Comparison of ENCODE assay signal across 10 cellular contexts in genomic region chr14:91870001-91870400, GRCh38. TPM values are rescaled to one million over a fixed set of nuclear protein-coding genes. Genes with fewer than 3 reads are reported as not detected.
A peak's percentile ranks its signal among the peaks of the same experiment; 100 is the strongest.
DNase-seq lines count a peak whose midpoint lies in the region; ATAC-seq and TF ChIP-seq lines count a peak whose summit lies in the region.
"Had no signal": no experiment of that assay in that cellular context is flagged by ENCODE, and none has a peak within 500 bp of the region (broad histone marks: within the 10 kb centered on the region; RNA-seq: fewer than 3 reads in every experiment).

No MANE protein-coding gene starts in this region.

- DNase-seq in IMR-90 (no peak), NCI-H2107 treated with DMSO at 0.1 percent for 48 hours (lab: John Stamatoyannopoulos, UW; ENCODE audit: unreplicated experiment) (no peak), testis (no peak), NCI-H526 treated with DMSO at 0.1 percent for 48 hours (lab: John Stamatoyannopoulos, UW) (no peak)
- peak; percentile 63 for DNase-seq in activated CD8-positive, alpha-beta memory T cell treated with anti-CD3 and anti-CD28 coated beads, Interleukin-2, amount 50 U/mL, for 1 hour (ENCODE audit: extremely low read depth)
- DNase-seq in stimulated activated CD8-positive, alpha-beta memory T cell treated with anti-CD3 and anti-CD28 coated beads, Interleukin-4, amount 100 ng/mL, for 48 hours = peak; percentile 53
- DNase-seq: NCI-H187 treated with DMSO at 0.1 percent for 48 hours had no signal

- no peak overlapping the region for H4K91ac ChIP-seq in IMR-90 (ENCODE audit: insufficient read depth, low read depth, low read length)

- peak overlapping the region; percentile 24 for H2AFZ ChIP-seq in IMR-90 (replicated peaks; ENCODE audit: low read length, poor library complexity)

- H2BK120ac ChIP-seq in IMR-90 (ENCODE audit: low read depth, low read length) = no peak overlapping the region

- no peaks in the 10 kb centered on the region for H3K9me3 ChIP-seq in IMR-90 (ENCODE audit: control insufficient read depth, insufficient read depth, low read length)
- no peaks in the 10 kb centered on the region for H3K9me3 ChIP-seq in testis

- CTCF ChIA-PET in IMR-90 (lab: Yijun Ruan, JAX) = no interaction called here

- TF ChIP-seq POLR2A in IMR-90 (IDR thresholded peaks at IDR 0.05; ENCODE audit: low read depth, low read length) (no peak), testis (IDR thresholded peaks at IDR 0.05) (no peak)

- H3K27ac ChIP-seq in IMR-90 (ENCODE audit: insufficient read depth, low read length) (peak overlapping the region; percentile 14; the same call in 1 of the 2 replicates), testis (no peak overlapping the region)
- H3K27ac ChIP-seq: right atrium auricular region had no signal

- H2BK15ac ChIP-seq in IMR-90 (ENCODE audit: low read depth, low read length) = no peak overlapping the region

- no peaks in the 10 kb centered on the region for H4K20me1 ChIP-seq in IMR-90 (ENCODE audit: insufficient read depth, low read length)

- POLR2A ChIA-PET in IMR-90 (lab: Charles Lee; ENCODE audit: unreplicated experiment) = interaction anchor here (0.5 kb wide), 1 partner anchor 785 kb away, joined by 3 read pairs; no protein-coding TSS in a partner anchor

- no peak overlapping the region for H3K23ac ChIP-seq in IMR-90 (ENCODE audit: low read depth, low read length)

- no peak overlapping the region for H2AK5ac ChIP-seq in IMR-90 (ENCODE audit: low read depth, low read length)

- H3K4me1 ChIP-seq in IMR-90 (ENCODE audit: control insufficient read depth, insufficient read depth, low read length) (peaks cover 19% of the 10 kb centered on the region), testis (peaks cover 10% of the 10 kb centered on the region)

- H4K5ac ChIP-seq in IMR-90 (ENCODE audit: low read depth, low read length) = no peak overlapping the region

- H3K4me3 ChIP-seq in IMR-90 (ENCODE audit: insufficient read depth, low read depth, low read length) = no peak overlapping the region
- H3K4me3 ChIP-seq in testis = no peak overlapping the region
- H3K4me3 ChIP-seq: right atrium auricular region had no signal

- TF ChIP-seq CTCF in IMR-90 (conservative IDR thresholded peaks at IDR 0.05; ENCODE audit: low read depth, low read length) (no peak), testis (IDR thresholded peaks at IDR 0.05) (no peak)

- in situ Hi-C loops in IMR-90 (cut with MboI; ENCODE audit: low sequenced_read_pairs) = no loop called here

- 74% methylated on average over 6 of the region's 16 CpGs; no CpG with 5 or more reads in 1 of the 2 experiments for WGBS in IMR-90 (ENCODE audit: extremely low coverage in 2 of 2, insufficient read length in 1 of 2), 2 experiments
- 77 to 87% methylated on average over 16 of the region's 16 CpGs for WGBS in testis, 2 donors

- H3K36me3 ChIP-seq in IMR-90 (ENCODE audit: control insufficient read depth, insufficient read depth, low read length) (peaks cover 29% of the 10 kb centered on the region), testis (ENCODE audit: low read depth, missing control alignments) (no peaks in the 10 kb centered on the region)

- dilution Hi-C loops in IMR-90 (cut with HindIII; ENCODE audit: low sequenced_read_pairs, unreplicated experiment) = no loop called here

- TF ChIP-seq RAD21 in IMR-90 (IDR thresholded peaks at IDR 0.05; ENCODE audit: low read length) = no peak

- H3K27me3 ChIP-seq in IMR-90 (ENCODE audit: control insufficient read depth, insufficient read depth, low read length) (no peaks in the 10 kb centered on the region), testis (no peaks in the 10 kb centered on the region)
- H3K27me3 ChIP-seq: right atrium auricular region had no signal

- no peak overlapping the region for H3K9ac ChIP-seq in IMR-90 (ENCODE audit: low read depth, low read length)

- no TSS peak for BruUV-seq in IMR-90 (replicated peaks; lab: Mats Ljungman, UMichigan)

- no peak overlapping the region for H3K4me2 ChIP-seq in IMR-90 (ENCODE audit: low read depth, low read length)

- no peak overlapping the region for H3K4ac ChIP-seq in IMR-90 (ENCODE audit: low read depth, low read length)

- no peak overlapping the region for H3K14ac ChIP-seq in IMR-90 (replicated peaks; ENCODE audit: low read depth, low read length)

- H3K18ac ChIP-seq in IMR-90 (ENCODE audit: low read depth, low read length) = no peak overlapping the region

- H2AK9ac ChIP-seq in IMR-90 (replicated peaks; ENCODE audit: low read depth, low read length, poor library complexity) = no peak overlapping the region

- peaks cover 21% of the 10 kb centered on the region; the same call in 1 of the 2 replicates for H3K9me1 ChIP-seq in IMR-90 (ENCODE audit: insufficient read depth, low read length)

- H4K8ac ChIP-seq in IMR-90 (ENCODE audit: low read depth in 2 of 2, low read length in 2 of 2) = no peak overlapping the region

- ATAC-seq in IMR-90 (ENCODE audit: low read depth) (no peak), esophagus mucosa (peak; percentile 6), GM18502 (IDR thresholded peaks at IDR 0.05; ENCODE audit: poor library complexity, unreplicated experiment) (no peak)

- no peak overlapping the region for H2BK20ac ChIP-seq in IMR-90 (ENCODE audit: low read depth, low read length)

- no peak overlapping the region for H3K56ac ChIP-seq in IMR-90 (ENCODE audit: extremely low read depth, insufficient read depth, low read length)

- intact Hi-C loops in IMR-90 (cut with micrococcal nuclease) (no loop called here), testis (cut with DNase I; ENCODE audit: low total_unique reads) (no loop called here)

- no peak overlapping the region for H2BK5ac ChIP-seq in IMR-90 (ENCODE audit: low read depth, low read length, poor library complexity, severe bottlenecking)

- H3K79me1 ChIP-seq in IMR-90 (ENCODE audit: low read depth in 1 of 2, low read length in 2 of 2) = no peaks in the 10 kb centered on the region; a peak in 1 of 4 replicates

TF ChIP-seq in IMR-90, 13 proteins besides CTCF, POLR2A, EP300 and RAD21:
- TF ChIP-seq MAFK (IDR thresholded peaks at IDR 0.05; ENCODE audit: low read depth, low read length) (no peak), MAZ (IDR thresholded peaks at IDR 0.05; ENCODE audit: borderline replicate concordance, low read depth, low read length) (no peak), RCOR1 (IDR thresholded peaks at IDR 0.05; ENCODE audit: insufficient replicate concordance, low read length) (no peak), ELK1 (IDR thresholded peaks at IDR 0.05; ENCODE audit: borderline replicate concordance, low read depth, low read length) (no peak), FOS (IDR thresholded peaks at IDR 0.05; ENCODE audit: low read depth, low read length) (no peak), RFX5 (IDR thresholded peaks at IDR 0.05; ENCODE audit: low read depth, low read length) (no peak), CEBPB (IDR thresholded peaks at IDR 0.05; ENCODE audit: low read depth, low read length) (no peak), USF2 (IDR thresholded peaks at IDR 0.05; ENCODE audit: low read depth, low read length) (no peak)

RNA-seq across cellular contexts. Expression of gene TC2N, which starts 2.7 kb away (rescaled TPM):
- total RNA-seq in IMR-90 (2012; rRNA removed) = under 0.01 and 0.18 TPM in 2 replicates
- polyA plus RNA-seq in IMR-90 (2012; rRNA removed) = 0.03 and 0.04 TPM in 2 replicates
- not detected in 2 replicates for polyA plus RNA-seq in IMR-90 (2012; cell fraction: cytosol; rRNA removed)
- 0.08 TPM in 1 of 2 replicates, not detected in the other for polyA plus RNA-seq in IMR-90 (2012; cell fraction: nucleus; rRNA removed; ENCODE audit: low replicate concordance)
- total RNA-seq in esophagus mucosa = 52.5 TPM
- total RNA-seq in testis = 10 to 100 TPM; 19.6 to 24.3 TPM
- polyA plus RNA-seq in testis (ENCODE audit: insufficient read depth, low read depth, low replicate concordance) = 17.2 TPM

Comparison
In these comparisons a context has a peak if more than half of its experiments do, and no peak if none do; other contexts are left out.
1. DNase-seq: peak in activated CD8-positive, alpha-beta memory T cell treated with anti-CD3 and anti-CD28 coated beads, Interleukin-2, amount 50 U/mL, for 1 hour (single experiment) and stimulated activated CD8-positive, alpha-beta memory T cell treated with anti-CD3 and anti-CD28 coated beads, Interleukin-4, amount 100 ng/mL, for 48 hours (single experiment); none in IMR-90 (single experiment), NCI-H2107 treated with DMSO at 0.1 percent for 48 hours (single experiment), testis (single experiment) and NCI-H526 treated with DMSO at 0.1 percent for 48 hours (single experiment).
2. RNA of gene TC2N, which starts 2.7 kb away (total RNA-seq): 52.5 TPM in esophagus mucosa (single experiment) and 19.6 to 24.3 TPM in testis; under 0.01 to 0.18 TPM in IMR-90; every median in the first group is over 10 times any median in the second.